In genomic region chrX:48801281-48802088, GRCh38 we compare ENCODE assay signal across 8 cellular contexts. TPM values are rescaled to one million over a fixed set of nuclear protein-coding genes. Genes with fewer than 3 reads are reported as not detected.
DNase-seq lines count a peak whose midpoint lies in the region; ATAC-seq, FAIRE-seq and TF ChIP-seq lines count a peak whose summit lies in the region.

TSS of gene HDAC6 (plus strand) at chrX:48802067. CDS start at chrX:48802693, 626 bp downstream.

- peaks cover 0 to 11% of the 10 kb centered on the region in 2 donors for H3K27me3 Mint-ChIP-seq in natural killer cell treated with Interleukin-12 subunit alpha and Interleukin-12 subunit beta and Interleukin-15 and Interleukin-18, amount 100 ng/mL, for 72 hours

- peak within 1 kb of the TSS; percentile 96 for H3K4me3 ChIP-seq in Loucy (ENCODE audit: low read length, poor library complexity, severe bottlenecking)

- H3K9me3 Mint-ChIP-seq in natural killer cell treated with Interleukin-12 subunit alpha and Interleukin-12 subunit beta and Interleukin-15 and Interleukin-18, amount 100 ng/mL, for 72 hours = no peaks in the 10 kb centered on the region

- H3K4me3 Mint-ChIP-seq in natural killer cell treated with Interleukin-12 subunit alpha and Interleukin-12 subunit beta and Interleukin-15 and Interleukin-18, amount 100 ng/mL, for 72 hours = peak within 1 kb of the TSS; percentile 96

- H3K79me2 ChIP-seq in Loucy (ENCODE audit: insufficient read depth, low read length) = peaks cover 11% of the 10 kb centered on the region; the same call in 1 of the 2 replicates

- no peaks in the 10 kb centered on the region for H3K36me3 ChIP-seq in Loucy (ENCODE audit: insufficient read depth, low read length)

- peak within 1 kb of the TSS; percentile 81 for H2AFZ ChIP-seq in Loucy (ENCODE audit: low read length)

- peaks cover 15 to 25% of the 10 kb centered on the region in 2 donors for H3K4me1 Mint-ChIP-seq in natural killer cell treated with Interleukin-12 subunit alpha and Interleukin-12 subunit beta and Interleukin-15 and Interleukin-18, amount 100 ng/mL, for 72 hours (ENCODE audit: low read depth in 2 of 2)

- H3K9me3 ChIP-seq in Loucy (ENCODE audit: insufficient read depth, low read depth, low read length) = no peaks in the 10 kb centered on the region

- H3K27me3 ChIP-seq in Loucy (ENCODE audit: insufficient read depth, low read length, poor library complexity, severe bottlenecking) = no peaks in the 10 kb centered on the region

- DNase-seq in EL = peak; percentile 97
- DNase-seq in H54 (ENCODE audit: insufficient read length, low spot score) = peak; percentile 51
- DNase-seq in SHP77 (lab: John Stamatoyannopoulos, UW) = peak; percentile 93
- peak; percentile 94 for DNase-seq in activated effector memory CD4-positive, alpha-beta T cell treated with Interleukin-2 at 50 U/mL for 16 hours
- peak; percentile 97 for DNase-seq in fibroblast of peridontal ligament (ENCODE audit: extremely low read depth)
- peak; percentile 97 for DNase-seq in natural killer cell treated with Interleukin-12 subunit alpha and Interleukin-12 subunit beta and Interleukin-15 and Interleukin-18, amount 100 ng/mL, for 72 hours (ENCODE audit: low spot score)
- peak; percentile 91 for DNase-seq in stimulated activated naive CD8-positive, alpha-beta T cell treated with anti-CD3 and anti-CD28 coated beads, Interleukin-15, Interleukin-2, amounts not matched to agents 100 U/mL and 50 U/mL, for 24 hours

- H3K9me2 ChIP-seq in Loucy (replicated peaks; ENCODE audit: low read depth, low read length) = no peaks in the 10 kb centered on the region

- peak; percentile 93 for ATAC-seq in natural killer cell treated with Interleukin-12 subunit alpha and Interleukin-12 subunit beta and Interleukin-15 and Interleukin-18, amount 100 ng/mL, for 72 hours
- ATAC-seq in stimulated activated naive CD8-positive, alpha-beta T cell treated with anti-CD3 and anti-CD28 coated beads, Interleukin-15, Interleukin-2, amounts not matched to agents 100 U/mL and 50 U/mL, for 24 hours = peak; percentile 89

- H3K27ac Mint-ChIP-seq in natural killer cell treated with Interleukin-12 subunit alpha and Interleukin-12 subunit beta and Interleukin-15 and Interleukin-18, amount 100 ng/mL, for 72 hours = peak within 1 kb of the TSS; percentile 94 to 95

- peak; percentile 51 for TF ChIP-seq POLR2A in H54 (IDR thresholded peaks at IDR 0.05; ENCODE audit: low read depth, low read length)

- H3K9ac ChIP-seq in Loucy (ENCODE audit: low read depth, low read length, poor library complexity, severe bottlenecking) = peak within 1 kb of the TSS; percentile 97

- peaks cover 14% of the 10 kb centered on the region for H3K4me1 ChIP-seq in Loucy (ENCODE audit: insufficient read depth, low read length, poor library complexity, severe bottlenecking)

- peak within 1 kb of the TSS; percentile 92 for H3K4me2 ChIP-seq in Loucy (ENCODE audit: low read depth, low read length, poor library complexity, severe bottlenecking)

- no peaks in the 10 kb centered on the region for H3F3A ChIP-seq in Loucy (ENCODE audit: low read depth)

- TF ChIP-seq CTCF in Loucy (conservative IDR thresholded peaks at IDR 0.05; ENCODE audit: low read length) = no peak

- H3K36me3 Mint-ChIP-seq in natural killer cell treated with Interleukin-12 subunit alpha and Interleukin-12 subunit beta and Interleukin-15 and Interleukin-18, amount 100 ng/mL, for 72 hours = peaks cover 6% of the 10 kb centered on the region

- no peak for FAIRE-seq in H54 (lab: Jason Lieb, UNC)

- no peaks in the 10 kb centered on the region for H4K20me1 ChIP-seq in Loucy (ENCODE audit: insufficient read depth, low read length, poor library complexity, severe bottlenecking)

RNA-seq across cellular contexts. Expression of gene HDAC6, which starts in this region (rescaled TPM):
- 10 to 100 TPM; 66.0 to 71.5 TPM for total RNA-seq in natural killer cell treated with Interleukin-12 subunit alpha and Interleukin-12 subunit beta and Interleukin-15 and Interleukin-18, amount 100 ng/mL, for 72 hours

Comparison
In these comparisons a context has a peak if more than half of its experiments do, and no peak if none do; other contexts are left out.
1. Peak in every context shown above with its lines: DNase-seq, ATAC-seq and H3K4me3 ChIP-seq.